ENCODE assay signal across 14 cellular contexts in genomic region chr13:99610702-99611289, GRCh38. TPM values are rescaled to one million over a fixed set of nuclear protein-coding genes. Genes with fewer than 3 reads are reported as not detected.
DNase-seq lines count a peak whose midpoint lies in the region; ATAC-seq and TF ChIP-seq lines count a peak whose summit lies in the region.
"Had no signal": no experiment of that assay in that cellular context is flagged by ENCODE, and none has a peak within 500 bp of the region (broad histone marks: within the 10 kb centered on the region; RNA-seq: fewer than 3 reads in every experiment).

No MANE protein-coding gene starts in this region.

- peaks cover 0 to 3% of the 10 kb centered on the region in 2 donors for H3K9me3 ChIP-seq in breast epithelium

- H3K27ac ChIP-seq in breast epithelium = no peak overlapping the region
- H3K27ac ChIP-seq: GM23248, skin epidermis had no signal

- no peak for TF ChIP-seq CTCF in breast epithelium (IDR thresholded peaks at IDR 0.05)
- TF ChIP-seq CTCF in cardiac fibroblast (IDR thresholded peaks at IDR 0.05; ENCODE audit: low read depth, low read length) = peak; percentile 7

- intact Hi-C loops in breast epithelium (cut with DNase I; ENCODE audit: low total_unique reads) = no loop called here

- in situ Hi-C loops in T47D (cut with HindIII; ENCODE audit: low pct_unique_long_range_greater_than_20kb, low sequenced_read_pairs) = no loop called here

- H3K27me3 Mint-ChIP-seq in stimulated activated memory B cell treated with anti-CD40 and anti-IgM and Interleukin-4, amounts not matched to agents 10 μg/mL and 1 μg/mL and 100 μg/mL, for 72 hours = no peaks in the 10 kb centered on the region
- H3K27me3 Mint-ChIP-seq: activated CD4-positive, alpha-beta T cell treated with anti-CD3 and anti-CD28 coated beads, Interleukin-2, amount 10 ng/mL, durations not matched to agents 24 days and 14 days; central memory CD8-positive, alpha-beta T cell had no signal

- ATAC-seq in stimulated activated memory B cell treated with anti-CD40 and anti-IgM and Interleukin-4, amounts not matched to agents 10 μg/mL and 1 μg/mL and 100 μg/mL, for 72 hours = no peak
- ATAC-seq in GM19328 (IDR thresholded peaks at IDR 0.05; ENCODE audit: unreplicated experiment) (no peak), HG03280 (IDR thresholded peaks at IDR 0.05; ENCODE audit: unreplicated experiment) (no peak), HG03097 (IDR thresholded peaks at IDR 0.05; ENCODE audit: low FRiP score, unreplicated experiment) (no peak)

- no peaks in the 10 kb centered on the region for H3K9me3 Mint-ChIP-seq in stimulated activated memory B cell treated with anti-CD40 and anti-IgM and Interleukin-4, amounts not matched to agents 10 μg/mL and 1 μg/mL and 100 μg/mL, for 72 hours
- H3K9me3 Mint-ChIP-seq: activated CD4-positive, alpha-beta T cell treated with anti-CD3 and anti-CD28 coated beads, Interleukin-2, amount 10 ng/mL, durations not matched to agents 24 days and 14 days; central memory CD8-positive, alpha-beta T cell had no signal

- TF ChIP-seq POLR2A in breast epithelium (IDR thresholded peaks at IDR 0.05) = no peak

- no peaks in the 10 kb centered on the region for H3K27me3 ChIP-seq in breast epithelium

- peak overlapping the region; percentile 4 for H3K27ac Mint-ChIP-seq in stimulated activated memory B cell treated with anti-CD40 and anti-IgM and Interleukin-4, amounts not matched to agents 10 μg/mL and 1 μg/mL and 100 μg/mL, for 72 hours
- H3K27ac Mint-ChIP-seq: activated CD4-positive, alpha-beta T cell treated with anti-CD3 and anti-CD28 coated beads, Interleukin-2, amount 10 ng/mL, durations not matched to agents 24 days and 14 days had no signal

- H3K36me3 Mint-ChIP-seq in stimulated activated memory B cell treated with anti-CD40 and anti-IgM and Interleukin-4, amounts not matched to agents 10 μg/mL and 1 μg/mL and 100 μg/mL, for 72 hours = peaks cover 7% of the 10 kb centered on the region

- H3K4me3 Mint-ChIP-seq in stimulated activated memory B cell treated with anti-CD40 and anti-IgM and Interleukin-4, amounts not matched to agents 10 μg/mL and 1 μg/mL and 100 μg/mL, for 72 hours = no peak overlapping the region
- H3K4me3 Mint-ChIP-seq: activated CD4-positive, alpha-beta T cell treated with anti-CD3 and anti-CD28 coated beads, Interleukin-2, amount 10 ng/mL, durations not matched to agents 24 days and 14 days; central memory CD8-positive, alpha-beta T cell had no signal

- no peaks in the 10 kb centered on the region for H3K36me3 ChIP-seq in breast epithelium

- H3K4me3 ChIP-seq in breast epithelium (no peak overlapping the region), cardiac fibroblast (replicated peaks in 1 of 2; ENCODE audit: low read depth in 2 of 2, low read length in 2 of 2) (no peak overlapping the region)
- H3K4me3 ChIP-seq: GM23248, skin epidermis had no signal

- peaks cover 56% of the 10 kb centered on the region for H3K4me1 Mint-ChIP-seq in stimulated activated memory B cell treated with anti-CD40 and anti-IgM and Interleukin-4, amounts not matched to agents 10 μg/mL and 1 μg/mL and 100 μg/mL, for 72 hours

- peaks cover 0 to under 1% of the 10 kb centered on the region in 2 donors for H3K4me1 ChIP-seq in breast epithelium

- DNase-seq in T47D (ENCODE audit: low read depth in 1 of 2, low spot score in 1 of 2) (peak; percentile 13 to 82), breast epithelium (ENCODE audit: low spot score in 2 of 2) (no peak), NAMALWA (ENCODE audit: low spot score) (peak; percentile 42), cardiac fibroblast (ENCODE audit: low read depth in 2 of 2) (no peak)
- DNase-seq: activated CD4-positive, alpha-beta T cell treated with anti-CD3 and anti-CD28 coated beads, Interleukin-2, amount 10 ng/mL, durations not matched to agents 24 days and 14 days; GM23248; KG1; kidney had no signal

RNA-seq across cellular contexts. Expression of gene CLYBL, which starts 4.3 kb away (rescaled TPM):
- total RNA-seq in breast epithelium = 1 to 10 TPM; 5.1 to 8.2 (median 5.1) TPM

Comparison
In these comparisons a context has a peak if more than half of its experiments do, and no peak if none do; other contexts are left out.
1. DNase-seq: peak in T47D (2 of 2) and NAMALWA (single experiment); none in breast epithelium (0 of 2) and cardiac fibroblast (0 of 2).